22 cellular contexts compared by ENCODE assay signal in genomic region chr17:75610103-75610984, GRCh38. TPM values are rescaled to one million over a fixed set of nuclear protein-coding genes. Genes with fewer than 3 reads are reported as not detected.
DNase-seq lines count a peak whose midpoint lies in the region; ATAC-seq and TF ChIP-seq lines count a peak whose summit lies in the region.
"Had no signal": no experiment of that assay in that cellular context is flagged by ENCODE, and none has a peak within 500 bp of the region (broad histone marks: within the 10 kb centered on the region; RNA-seq: fewer than 3 reads in every experiment).

No MANE protein-coding gene starts in this region.

- no peaks in the 10 kb centered on the region for H3K36me3 Mint-ChIP-seq in GM23338 (ENCODE audit: low read depth)
- H3K36me3 Mint-ChIP-seq in activated naive CD4-positive, alpha-beta T cell treated with anti-CD3 and anti-CD28 coated beads, Interleukin-2, amount 10 ng/mL, durations not matched to agents 7 days and 5 days, result no peaks in the 10 kb centered on the region
- H3K36me3 Mint-ChIP-seq: activated naive CD4-positive, alpha-beta T cell treated with anti-CD3 and anti-CD28 coated beads, Interleukin-2, amount 50 U/mL, for 72 hours; brain; CD4-positive, CD25-positive, alpha-beta regulatory T cell had no signal

- no peak overlapping the region for H3K4me3 Mint-ChIP-seq in GM23338
- no peak overlapping the region for H3K4me3 Mint-ChIP-seq in activated naive CD4-positive, alpha-beta T cell treated with anti-CD3 and anti-CD28 coated beads, Interleukin-2, amount 10 ng/mL, durations not matched to agents 7 days and 5 days
- H3K4me3 Mint-ChIP-seq: activated T-cell treated with anti-CD3 and anti-CD28 coated beads, Interleukin-2, amount 50 U/mL, for 24 hours; brain; CD4-positive, CD25-positive, alpha-beta regulatory T cell; naive thymus-derived CD8-positive, alpha-beta T cell had no signal

- 89% methylated on average over 25 of the region's 25 CpGs for WGBS in right cardiac atrium
- 87 to 93% methylated on average over 25 of the region's 25 CpGs for WGBS in thyroid gland, 2 donors

- TF ChIP-seq POLR2A in thyroid gland (IDR thresholded peaks at IDR 0.05), result no peak

- no peaks in the 10 kb centered on the region for H3K4me1 Mint-ChIP-seq in GM23338
- H3K4me1 Mint-ChIP-seq in activated naive CD4-positive, alpha-beta T cell treated with anti-CD3 and anti-CD28 coated beads, Interleukin-2, amount 10 ng/mL, durations not matched to agents 7 days and 5 days, result peaks cover 5% of the 10 kb centered on the region
- H3K4me1 Mint-ChIP-seq: brain had no signal

- TF ChIP-seq CTCF in left ventricle myocardium inferior (IDR thresholded peaks at IDR 0.05; ENCODE audit: borderline replicate concordance), result no peak
- TF ChIP-seq CTCF in mucosa of descending colon (IDR thresholded peaks at IDR 0.05), result no peak
- no peak for TF ChIP-seq CTCF in GM23338 (conservative IDR thresholded peaks at IDR 0.05; ENCODE audit: low read depth in 2 of 2)
- no peak for TF ChIP-seq CTCF in thyroid gland (IDR thresholded peaks at IDR 0.05)

- intact Hi-C loops in right cardiac atrium (cut with DNase I) (no loop called here), left ventricle myocardium inferior (cut with micrococcal nuclease) (no loop called here), mucosa of descending colon (cut with DNase I, micrococcal nuclease) (no loop called here), thyroid gland (cut with DNase I) (no loop called here)

- H3K27ac ChIP-seq in right cardiac atrium (ENCODE audit: low read length), result no peak overlapping the region
- no peak overlapping the region for H3K27ac ChIP-seq in left ventricle myocardium inferior (replicated peaks)
- no peak overlapping the region for H3K27ac ChIP-seq in GM23338 (ENCODE audit: low read depth)
- H3K27ac ChIP-seq in thyroid gland, result no peak overlapping the region
- H3K27ac ChIP-seq: epithelial cell of prostate, upper lobe of left lung had no signal

- H3K4me1 ChIP-seq in right cardiac atrium (ENCODE audit: control insufficient read depth, insufficient read depth, low read length), result no peaks in the 10 kb centered on the region
- no peaks in the 10 kb centered on the region for H3K4me1 ChIP-seq in left ventricle myocardium inferior
- H3K4me1 ChIP-seq in mucosa of descending colon (ENCODE audit: low read depth), result peaks cover 32% of the 10 kb centered on the region
- H3K4me1 ChIP-seq in GM23338 (ENCODE audit: insufficient read depth), result no peaks in the 10 kb centered on the region
- no peaks in the 10 kb centered on the region for H3K4me1 ChIP-seq in thyroid gland
- H3K4me1 ChIP-seq: upper lobe of left lung had no signal

- CTCF ChIA-PET in activated naive CD4-positive, alpha-beta T cell treated with anti-CD3 and anti-CD28 coated beads, Interleukin-2, amount 10 ng/mL, durations not matched to agents 7 days and 5 days (lab: Charles Lee), result interaction anchor here (0.7 to 2.0 kb wide), 4 partner anchors 9 to 262 kb away, joined by 4 to 8 read pairs (median 4); partner anchors contain the start of gene SMIM5

- ATAC-seq in right cardiac atrium (no peak), mucosa of descending colon (peak; percentile 80), GM23338 (no peak), SK-N-SH treated with all-trans-retinoic acid at 6 μM for 48 hours (no peak; the same call in 2 of the 3 replicates)
- ATAC-seq: activated naive CD4-positive, alpha-beta T cell treated with anti-CD3 and anti-CD28 coated beads, Interleukin-2, amount 50 U/mL, for 72 hours; naive thymus-derived CD8-positive, alpha-beta T cell had no signal

- no peaks in the 10 kb centered on the region for H3K79me2 ChIP-seq in GM23338 (replicated peaks; ENCODE audit: insufficient read depth)

- DNase-seq in right cardiac atrium (peak in 2 of 3 donors; percentile 36 to 41), left ventricle myocardium inferior (no peak), T1000 (lab: John Stamatoyannopoulos, UW) (peak; percentile 82), mucosa of descending colon (peak; percentile 86 to 92 (median 89)), GM23338 (ENCODE audit: low spot score) (no peak), thyroid gland (no peak)
- DNase-seq in activated naive CD4-positive, alpha-beta T cell treated with anti-CD3 and anti-CD28 coated beads, Interleukin-2, amount 10 ng/mL, durations not matched to agents 7 days and 5 days, result no peak
- DNase-seq: activated CD4-positive, alpha-beta T cell treated with anti-CD3 and anti-CD28 coated beads, Interleukin-2, amount 50 U/mL, for 4 hours; activated T-cell treated with anti-CD3 and anti-CD28 coated beads, Interleukin-2, amount 50 U/mL, for 24 hours; CD4-positive, CD25-positive, alpha-beta regulatory T cell; cortex of kidney; naive thymus-derived CD8-positive, alpha-beta T cell; NCI-H2029 treated with DMSO at 0.1 percent for 48 hours; NCI-H524; SK-N-SH; stimulated activated naive CD4-positive, alpha-beta T cell had no signal

- H3K4me3 ChIP-seq in right cardiac atrium (ENCODE audit: low read length) (no peak overlapping the region), left ventricle myocardium inferior (no peak overlapping the region), mucosa of descending colon (no peak overlapping the region), GM23338 (no peak overlapping the region), thyroid gland (replicated peaks in 1 of 3) (no peak overlapping the region)
- H3K4me3 ChIP-seq: upper lobe of left lung had no signal

- no peak overlapping the region for H3K27ac Mint-ChIP-seq in GM23338
- H3K27ac Mint-ChIP-seq in activated naive CD4-positive, alpha-beta T cell treated with anti-CD3 and anti-CD28 coated beads, Interleukin-2, amount 10 ng/mL, durations not matched to agents 7 days and 5 days, result no peak overlapping the region
- H3K27ac Mint-ChIP-seq: activated T-cell treated with anti-CD3 and anti-CD28 coated beads, Interleukin-2, amount 50 U/mL, for 24 hours; brain; CD4-positive, CD25-positive, alpha-beta regulatory T cell; progenitor cell of endocrine pancreas had no signal

- H3K36me3 ChIP-seq in left ventricle myocardium inferior (peaks cover 48% of the 10 kb centered on the region), mucosa of descending colon (ENCODE audit: low read depth) (no peaks in the 10 kb centered on the region), GM23338 (ENCODE audit: insufficient read depth) (no peaks in the 10 kb centered on the region), thyroid gland (peaks cover 9 to 25% of the 10 kb centered on the region in 2 donors)

- peaks cover 7% of the 10 kb centered on the region for H3K27me3 Mint-ChIP-seq in GM23338 (ENCODE audit: insufficient read depth, low read depth, poor library complexity)
- H3K27me3 Mint-ChIP-seq in activated naive CD4-positive, alpha-beta T cell treated with anti-CD3 and anti-CD28 coated beads, Interleukin-2, amount 10 ng/mL, durations not matched to agents 7 days and 5 days, result peaks cover 4% of the 10 kb centered on the region
- H3K27me3 Mint-ChIP-seq: activated T-cell treated with anti-CD3 and anti-CD28 coated beads, Interleukin-2, amount 50 U/mL, for 24 hours; CD4-positive, CD25-positive, alpha-beta regulatory T cell; naive thymus-derived CD8-positive, alpha-beta T cell; progenitor cell of endocrine pancreas had no signal

- H3F3A ChIP-seq in GM23338 (replicated peaks; ENCODE audit: low read depth), result no peaks in the 10 kb centered on the region

- H3K9me3 ChIP-seq in right cardiac atrium (ENCODE audit: control insufficient read depth, low read length) (no peaks in the 10 kb centered on the region), left ventricle myocardium inferior (replicated peaks) (no peaks in the 10 kb centered on the region), mucosa of descending colon (no peaks in the 10 kb centered on the region), thyroid gland (no peaks in the 10 kb centered on the region)
- H3K9me3 ChIP-seq: SK-N-SH, upper lobe of left lung had no signal

- no peak overlapping the region for H3K4me2 ChIP-seq in GM23338
- H3K4me2 ChIP-seq: SK-N-SH had no signal

- H3K9me2 ChIP-seq in GM23338 (ENCODE audit: insufficient read depth), result no peaks in the 10 kb centered on the region
- H3K9me2 ChIP-seq: SK-N-SH had no signal

- no peaks in the 10 kb centered on the region for H3K9me3 Mint-ChIP-seq in GM23338
- no peaks in the 10 kb centered on the region for H3K9me3 Mint-ChIP-seq in activated naive CD4-positive, alpha-beta T cell treated with anti-CD3 and anti-CD28 coated beads, Interleukin-2, amount 10 ng/mL, durations not matched to agents 7 days and 5 days
- H3K9me3 Mint-ChIP-seq: activated naive CD4-positive, alpha-beta T cell treated with anti-CD3 and anti-CD28 coated beads, Interleukin-2, amount 50 U/mL, for 72 hours; activated T-cell treated with anti-CD3 and anti-CD28 coated beads, Interleukin-2, amount 50 U/mL, for 24 hours; brain; CD4-positive, CD25-positive, alpha-beta regulatory T cell; naive thymus-derived CD8-positive, alpha-beta T cell had no signal

- H4K20me1 ChIP-seq in GM23338 (replicated peaks; ENCODE audit: insufficient read depth), result no peaks in the 10 kb centered on the region

- H3K27me3 ChIP-seq in right cardiac atrium (ENCODE audit: control insufficient read depth, insufficient read depth) (no peaks in the 10 kb centered on the region), left ventricle myocardium inferior (ENCODE audit: low read depth) (no peaks in the 10 kb centered on the region), GM23338 (ENCODE audit: insufficient read depth) (no peaks in the 10 kb centered on the region), thyroid gland (no peaks in the 10 kb centered on the region)
- H3K27me3 ChIP-seq: upper lobe of left lung had no signal

- no peak overlapping the region for H2AFZ ChIP-seq in GM23338

RNA-seq across cellular contexts. Expression of gene MYO15B, which starts 22.7 kb away (rescaled TPM):
- 100 to 1,000 TPM in 1 of 4 donors, 10 to 100 TPM in 3; 75.8 to 131 (median 93.4) TPM for total RNA-seq in right cardiac atrium
- polyA plus RNA-seq in right cardiac atrium, result 70.9 TPM
- 43.0 TPM for total RNA-seq in left ventricle myocardium inferior
- 1,000 to 10,000 TPM in 1 of 3 donors, 100 to 1,000 TPM in 2; 591 to 1,071 (median 660) TPM for total RNA-seq in mucosa of descending colon
- 7.2 and 12.4 TPM in 2 replicates for total RNA-seq in GM23338 (2014; rRNA removed; shearing (Covaris generic))
- 3.8 and 6.6 TPM in 2 replicates for polyA plus RNA-seq in GM23338 (2016; fragmentation: Nextera tagmentation; extraction: Ambion mirVana)
- total RNA-seq in thyroid gland, result 100 to 1,000 TPM in 2 of 4 donors, 10 to 100 TPM in 2; 64.9 to 209 (median 120) TPM

RNA-seq across cellular contexts. Expression of gene SMIM5, which starts 22.9 kb away (rescaled TPM):
- total RNA-seq in right cardiac atrium (10 to 100 TPM in 2 of 4 donors, 1 to 10 TPM in 2; 6.9 to 12.2 (median 9.6) TPM), left ventricle myocardium inferior (14.0 TPM), mucosa of descending colon (10 to 100 TPM; 20.7 to 41.6 (median 27.5) TPM), thyroid gland (10 to 100 TPM in 2 of 4 donors, 1 to 10 TPM in 2; 2.3 to 13.6 (median 7.9) TPM)
- polyA plus RNA-seq in right cardiac atrium (13.5 TPM), GM23338 (2016; fragmentation: Nextera tagmentation; extraction: Ambion mirVana) (0.16 TPM in 1 of 2 replicates, not detected in the other)
- total RNA-seq in GM23338 (2014; rRNA removed; shearing (Covaris generic)), result not detected in 2 replicates

RNA-seq across cellular contexts. Expression of gene RECQL5, which starts 56.6 kb away (rescaled TPM):
- total RNA-seq in right cardiac atrium, result 10 to 100 TPM in 3 of 4 donors, 1 to 10 TPM in 1; 7.9 to 19.9 (median 14.8) TPM
- 13.5 TPM for polyA plus RNA-seq in right cardiac atrium
- 17.3 TPM for total RNA-seq in left ventricle myocardium inferior
- total RNA-seq in mucosa of descending colon, result 10 to 100 TPM; 29.3 to 41.9 (median 30.1) TPM
- total RNA-seq in GM23338 (2014; rRNA removed; shearing (Covaris generic)), result 23.3 and 24.5 TPM in 2 replicates
- polyA plus RNA-seq in GM23338 (2016; fragmentation: Nextera tagmentation; extraction: Ambion mirVana), result 19.9 and 20.0 TPM in 2 replicates
- total RNA-seq in thyroid gland, result 10 to 100 TPM; 41.9 to 91.8 (median 70.1) TPM

RNA-seq across cellular contexts. Expression of gene SAP30BP, which starts 56.8 kb away (rescaled TPM):
- total RNA-seq in right cardiac atrium, result 10 to 100 TPM; 51.0 to 66.5 (median 56.3) TPM
- 58.5 TPM for polyA plus RNA-seq in right cardiac atrium
- 47.2 TPM for total RNA-seq in left ventricle myocardium inferior
- 10 to 100 TPM; 76.5 to 83.8 (median 76.9) TPM for total RNA-seq in mucosa of descending colon
- 44.9 and 60.9 TPM in 2 replicates for total RNA-seq in GM23338 (2014; rRNA removed; shearing (Covaris generic))
- 95.0 and 97.9 TPM in 2 replicates for polyA plus RNA-seq in GM23338 (2016; fragmentation: Nextera tagmentation; extraction: Ambion mirVana)
- 10 to 100 TPM; 52.5 to 83.6 (median 72.7) TPM for total RNA-seq in thyroid gland

Comparison
In these comparisons a context has a peak if more than half of its experiments do, and no peak if none do; other contexts are left out.
1. DNase-seq: peak in right cardiac atrium (2 of 3), T1000 (single experiment) and mucosa of descending colon (3 of 3); none in left ventricle myocardium inferior (single experiment), GM23338 (single experiment), thyroid gland (0 of 2) and activated naive CD4-positive, alpha-beta T cell treated with anti-CD3 and anti-CD28 coated beads, Interleukin-2, amount 10 ng/mL, durations not matched to agents 7 days and 5 days (single experiment).